In genomic region chr18:34942276-34942675, GRCh38 we compare ENCODE assay signal across 2 cellular contexts.
TF ChIP-seq lines count a peak whose summit lies in the region.

No MANE protein-coding gene starts in this region.

TF ChIP-seq in HCT116, 20 proteins besides CTCF, POLR2A, EP300 and RAD21:
- TF ChIP-seq ZFX (IDR thresholded peaks at IDR 0.05) = no peak
- no peak for TF ChIP-seq CEBPB (IDR thresholded peaks at IDR 0.05; ENCODE audit: low read depth)
- no peak for TF ChIP-seq REST (IDR thresholded peaks at IDR 0.05; ENCODE audit: low read depth)
- TF ChIP-seq SP1 (IDR thresholded peaks at IDR 0.05; ENCODE audit: low read depth) = no peak
- no peak for TF ChIP-seq YY1 (IDR thresholded peaks at IDR 0.05; ENCODE audit: extremely low read depth, insufficient replicate concordance, low read depth, low read length)
- TF ChIP-seq POLR2AphosphoS5 (IDR thresholded peaks at IDR 0.05; ENCODE audit: low read depth, low read length) = no peak
- no peak for TF ChIP-seq EZH2phosphoT487 (IDR thresholded peaks at IDR 0.05; ENCODE audit: borderline replicate concordance)

TF ChIP-seq in K562, 482 proteins besides CTCF, POLR2A, EP300 and RAD21:
- TF ChIP-seq EGR1 (conservative IDR thresholded peaks at IDR 0.05) = peak; percentile 51
- no peak for TF ChIP-seq NFE2L1 (tag; IDR thresholded peaks at IDR 0.05; ENCODE audit: borderline replicate concordance, low read depth)
TF ChIP-seq in K562: peak in this region for 1.
